1 cellular context compared by ENCODE assay signal in the genomic region with DNA sequence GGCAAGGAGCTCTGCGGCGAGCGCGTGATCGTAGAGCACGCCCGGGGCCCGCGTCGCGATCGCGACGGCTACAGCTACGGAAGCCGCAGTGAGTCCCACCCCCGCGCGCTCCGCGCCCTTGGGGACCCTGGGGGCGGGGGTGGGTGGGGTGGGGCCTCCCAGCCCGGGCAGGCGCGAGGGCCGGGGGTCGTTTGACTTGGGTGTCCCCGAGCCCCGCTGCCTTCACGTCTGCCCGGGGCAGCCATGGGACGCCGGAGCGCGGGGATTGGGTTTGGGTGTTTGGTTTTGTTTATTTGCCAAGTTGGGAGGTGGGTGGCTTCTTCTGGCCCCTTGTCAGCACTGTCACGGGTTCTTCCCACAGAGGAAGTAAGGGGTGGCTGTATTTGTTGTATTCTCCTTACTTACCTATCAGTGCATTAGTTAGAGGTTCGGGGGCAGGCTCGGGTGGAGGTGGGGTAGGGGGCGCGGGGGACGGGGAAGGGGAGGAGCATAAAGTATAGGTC.
TF ChIP-seq lines count a peak whose summit lies in the region.

No MANE protein-coding gene starts in this region.

TF ChIP-seq in H1, 55 proteins besides CTCF, POLR2A, EP300 and RAD21:
- TF ChIP-seq, protein P1, sequence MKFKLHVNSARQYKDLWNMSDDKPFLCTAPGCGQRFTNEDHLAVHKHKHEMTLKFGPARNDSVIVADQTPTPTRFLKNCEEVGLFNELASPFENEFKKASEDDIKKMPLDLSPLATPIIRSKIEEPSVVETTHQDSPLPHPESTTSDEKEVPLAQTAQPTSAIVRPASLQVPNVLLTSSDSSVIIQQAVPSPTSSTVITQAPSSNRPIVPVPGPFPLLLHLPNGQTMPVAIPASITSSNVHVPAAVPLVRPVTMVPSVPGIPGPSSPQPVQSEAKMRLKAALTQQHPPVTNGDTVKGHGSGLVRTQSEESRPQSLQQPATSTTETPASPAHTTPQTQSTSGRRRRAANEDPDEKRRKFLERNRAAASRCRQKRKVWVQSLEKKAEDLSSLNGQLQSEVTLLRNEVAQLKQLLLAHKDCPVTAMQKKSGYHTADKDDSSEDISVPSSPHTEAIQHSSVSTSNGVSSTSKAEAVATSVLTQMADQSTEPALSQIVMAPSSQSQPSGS (IDR thresholded peaks at IDR 0.05; ENCODE audit: low read length) = no peak
- TF ChIP-seq, protein P2, sequence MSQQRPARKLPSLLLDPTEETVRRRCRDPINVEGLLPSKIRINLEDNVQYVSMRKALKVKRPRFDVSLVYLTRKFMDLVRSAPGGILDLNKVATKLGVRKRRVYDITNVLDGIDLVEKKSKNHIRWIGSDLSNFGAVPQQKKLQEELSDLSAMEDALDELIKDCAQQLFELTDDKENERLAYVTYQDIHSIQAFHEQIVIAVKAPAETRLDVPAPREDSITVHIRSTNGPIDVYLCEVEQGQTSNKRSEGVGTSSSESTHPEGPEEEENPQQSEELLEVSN (IDR thresholded peaks at IDR 0.05) = no peak
